In the genomic region with DNA sequence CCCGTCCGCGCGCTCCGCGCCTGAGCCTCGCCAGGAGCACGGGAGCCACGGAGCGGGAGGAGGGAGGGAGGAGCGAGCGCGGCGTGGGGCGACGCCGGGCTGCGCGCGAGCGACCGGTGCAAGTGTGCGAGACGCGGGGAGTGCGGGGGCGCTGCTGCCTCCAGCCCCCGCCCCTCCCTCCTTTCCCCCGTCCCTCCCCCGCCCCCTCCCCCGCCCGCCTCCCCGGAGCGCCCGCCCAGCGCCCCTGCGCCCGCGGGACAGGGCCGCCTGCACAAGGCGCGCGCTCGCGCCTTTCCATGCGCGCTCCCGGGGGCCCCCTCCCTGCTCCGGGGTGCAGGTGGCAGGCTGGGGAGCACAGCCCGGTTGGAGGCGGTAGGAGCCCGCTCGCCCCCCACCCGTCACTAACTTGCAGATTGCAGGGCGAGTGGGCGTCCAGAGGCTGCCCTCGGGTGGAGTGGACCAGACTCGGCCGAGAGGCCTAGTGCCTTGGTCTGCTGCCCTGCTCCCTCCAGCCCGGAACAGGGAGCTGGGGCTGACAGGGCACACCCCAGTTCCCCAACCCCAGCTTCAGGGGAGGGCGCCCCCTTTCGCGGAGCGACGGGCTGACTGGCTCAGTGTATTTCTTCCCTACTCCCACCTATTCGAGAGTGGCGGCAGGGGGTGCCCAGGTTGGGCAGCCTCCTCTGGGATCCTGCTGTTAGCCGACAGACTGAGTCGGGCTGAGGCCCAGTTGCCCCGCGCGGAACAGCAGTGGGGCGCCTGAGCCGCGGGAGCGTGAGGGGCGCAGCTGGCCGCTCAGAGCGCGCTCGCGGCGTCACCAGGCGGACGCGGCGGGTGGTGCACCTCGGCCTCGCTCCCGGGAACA, we compare ENCODE assay signal across 8 cellular contexts. TPM values are rescaled to one million over a fixed set of nuclear protein-coding genes. Genes with fewer than 3 reads are reported as not detected.
DNase-seq lines count a peak whose midpoint lies in the region; ATAC-seq and TF ChIP-seq lines count a peak whose summit lies in the region.
"Had no signal": no experiment of that assay in that cellular context is flagged by ENCODE, and none has a peak within 500 bp of the region (broad histone marks: within the 10 kb centered on the region; RNA-seq: fewer than 3 reads in every experiment).

A gene (minus strand): TSS at position 126 of the 865 bp plus-strand sequence. CDS start 255 bp downstream, outside the sequence.

- no peaks in the 10 kb centered on the region; the same call in 2 of the 3 replicates for H3K36me3 Mint-ChIP-seq in GM23338 (ENCODE audit: low read depth)

- H4K20me1 ChIP-seq in GM23338 (replicated peaks; ENCODE audit: insufficient read depth): no peaks in the 10 kb centered on the region

- H3K4me1 ChIP-seq in GM23338 (ENCODE audit: insufficient read depth): no peaks in the 10 kb centered on the region; the same call in 1 of the 2 replicates

- H2AFZ ChIP-seq in GM23338: peak within 1 kb of the TSS; percentile 93

- ATAC-seq in GM23338: peak; percentile 60
- peak; percentile 65 for ATAC-seq in stimulated activated naive CD8-positive, alpha-beta T cell treated with anti-CD3 and anti-CD28 coated beads, Interleukin-15, Interleukin-2, amounts not matched to agents 100 U/mL and 50 U/mL, for 24 hours
- ATAC-seq in HG03045 (IDR thresholded peaks at IDR 0.05; ENCODE audit: unreplicated experiment): no peak

- no peaks in the 10 kb centered on the region; the same call in 2 of the 3 replicates for H3K4me1 Mint-ChIP-seq in GM23338

- H3K27ac Mint-ChIP-seq in GM23338: no peak within 1 kb of the TSS

- H3K9me2 ChIP-seq in GM23338 (ENCODE audit: insufficient read depth): no peaks in the 10 kb centered on the region

- H3F3A ChIP-seq in GM23338 (replicated peaks; ENCODE audit: low read depth): no peaks in the 10 kb centered on the region

- no peaks in the 10 kb centered on the region for H3K9me3 ChIP-seq in WERI-Rb-1 (ENCODE audit: severe bottlenecking)

- H3K9me3 Mint-ChIP-seq in GM23338: no peaks in the 10 kb centered on the region

- H3K27ac ChIP-seq in GM23338 (ENCODE audit: low read depth): no peak within 1 kb of the TSS
- H3K27ac ChIP-seq in WERI-Rb-1: no peak within 1 kb of the TSS

- peak within 1 kb of the TSS; percentile 73 for H3K4me3 ChIP-seq in GM23338
- H3K4me3 ChIP-seq in WERI-Rb-1 (ENCODE audit: low read depth, low read length): peak within 1 kb of the TSS; percentile 25
- H3K4me3 ChIP-seq in choroid plexus epithelial cell (ENCODE audit: low read depth, low read length): no peak within 1 kb of the TSS

- peaks cover 63% of the 10 kb centered on the region for H3K27me3 Mint-ChIP-seq in GM23338 (ENCODE audit: insufficient read depth, low read depth, poor library complexity)

- H3K27me3 ChIP-seq in GM23338 (ENCODE audit: insufficient read depth) (peaks cover 85% of the 10 kb centered on the region), WERI-Rb-1 (ENCODE audit: insufficient read depth, low read depth, severe bottlenecking) (peaks cover 99% of the 10 kb centered on the region)

- peak within 1 kb of the TSS; percentile 89 for H3K4me2 ChIP-seq in GM23338

- H3K79me2 ChIP-seq in GM23338 (replicated peaks; ENCODE audit: insufficient read depth): no peaks in the 10 kb centered on the region

- no peaks in the 10 kb centered on the region for H3K36me3 ChIP-seq in GM23338 (ENCODE audit: insufficient read depth)
- H3K36me3 ChIP-seq in WERI-Rb-1: no peaks in the 10 kb centered on the region

- peak; percentile 69 for DNase-seq in GM23338 (ENCODE audit: low spot score)
- peak; percentile 50 for DNase-seq in WERI-Rb-1
- DNase-seq in choroid plexus epithelial cell (ENCODE audit: low read depth): no peak
- peak; percentile 37 for DNase-seq in medulla oblongata (ENCODE audit: extremely low spot score)
- DNase-seq in stimulated activated naive CD8-positive, alpha-beta T cell treated with anti-CD3 and anti-CD28 coated beads, Interleukin-15, Interleukin-2, amounts not matched to agents 100 U/mL and 50 U/mL, for 24 hours: peak; percentile 74
- no peak for DNase-seq in inferior parietal cortex (ENCODE audit: extremely low spot score)

- TF ChIP-seq CTCF in GM23338 (conservative IDR thresholded peaks at IDR 0.05; ENCODE audit: low read depth in 2 of 2) (peak; percentile 63 to 77), WERI-Rb-1 (IDR thresholded peaks at IDR 0.05; ENCODE audit: low read depth, low read length) (peak; percentile 86), choroid plexus epithelial cell (conservative IDR thresholded peaks at IDR 0.05; ENCODE audit: low read depth, low read length) (peak; percentile 21)

- H3K4me3 Mint-ChIP-seq in GM23338: peak within 1 kb of the TSS; percentile 71

TF ChIP-seq in GM23338, 12 proteins besides CTCF, POLR2A, EP300 and RAD21 (continues in another document):
- TF ChIP-seq JUNB (IDR thresholded peaks at IDR 0.05; ENCODE audit: unreplicated experiment) (no peak), NANOG (IDR thresholded peaks at IDR 0.05; ENCODE audit: borderline replicate concordance) (no peak), STAT1 (IDR thresholded peaks at IDR 0.05; ENCODE audit: unreplicated experiment) (no peak), CREB1 (CRISPR knock-in tag; IDR thresholded peaks at IDR 0.05; ENCODE audit: low read depth) (no peak)
- TF ChIP-seq, protein P1, sequence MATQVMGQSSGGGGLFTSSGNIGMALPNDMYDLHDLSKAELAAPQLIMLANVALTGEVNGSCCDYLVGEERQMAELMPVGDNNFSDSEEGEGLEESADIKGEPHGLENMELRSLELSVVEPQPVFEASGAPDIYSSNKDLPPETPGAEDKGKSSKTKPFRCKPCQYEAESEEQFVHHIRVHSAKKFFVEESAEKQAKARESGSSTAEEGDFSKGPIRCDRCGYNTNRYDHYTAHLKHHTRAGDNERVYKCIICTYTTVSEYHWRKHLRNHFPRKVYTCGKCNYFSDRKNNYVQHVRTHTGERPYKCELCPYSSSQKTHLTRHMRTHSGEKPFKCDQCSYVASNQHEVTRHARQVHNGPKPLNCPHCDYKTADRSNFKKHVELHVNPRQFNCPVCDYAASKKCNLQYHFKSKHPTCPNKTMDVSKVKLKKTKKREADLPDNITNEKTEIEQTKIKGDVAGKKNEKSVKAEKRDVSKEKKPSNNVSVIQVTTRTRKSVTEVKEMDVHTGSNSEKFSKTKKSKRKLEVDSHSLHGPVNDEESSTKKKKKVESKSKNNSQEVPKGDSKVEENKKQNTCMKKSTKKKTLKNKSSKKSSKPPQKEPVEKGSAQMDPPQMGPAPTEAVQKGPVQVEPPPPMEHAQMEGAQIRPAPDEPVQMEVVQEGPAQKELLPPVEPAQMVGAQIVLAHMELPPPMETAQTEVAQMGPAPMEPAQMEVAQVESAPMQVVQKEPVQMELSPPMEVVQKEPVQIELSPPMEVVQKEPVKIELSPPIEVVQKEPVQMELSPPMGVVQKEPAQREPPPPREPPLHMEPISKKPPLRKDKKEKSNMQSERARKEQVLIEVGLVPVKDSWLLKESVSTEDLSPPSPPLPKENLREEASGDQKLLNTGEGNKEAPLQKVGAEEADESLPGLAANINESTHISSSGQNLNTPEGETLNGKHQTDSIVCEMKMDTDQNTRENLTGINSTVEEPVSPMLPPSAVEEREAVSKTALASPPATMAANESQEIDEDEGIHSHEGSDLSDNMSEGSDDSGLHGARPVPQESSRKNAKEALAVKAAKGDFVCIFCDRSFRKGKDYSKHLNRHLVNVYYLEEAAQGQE (IDR thresholded peaks at IDR 0.05; ENCODE audit: unreplicated experiment): no peak
- TF ChIP-seq, protein P2, sequence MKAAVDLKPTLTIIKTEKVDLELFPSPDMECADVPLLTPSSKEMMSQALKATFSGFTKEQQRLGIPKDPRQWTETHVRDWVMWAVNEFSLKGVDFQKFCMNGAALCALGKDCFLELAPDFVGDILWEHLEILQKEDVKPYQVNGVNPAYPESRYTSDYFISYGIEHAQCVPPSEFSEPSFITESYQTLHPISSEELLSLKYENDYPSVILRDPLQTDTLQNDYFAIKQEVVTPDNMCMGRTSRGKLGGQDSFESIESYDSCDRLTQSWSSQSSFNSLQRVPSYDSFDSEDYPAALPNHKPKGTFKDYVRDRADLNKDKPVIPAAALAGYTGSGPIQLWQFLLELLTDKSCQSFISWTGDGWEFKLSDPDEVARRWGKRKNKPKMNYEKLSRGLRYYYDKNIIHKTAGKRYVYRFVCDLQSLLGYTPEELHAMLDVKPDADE (IDR thresholded peaks at IDR 0.05): no peak

RNA-seq across cellular contexts. Expression of the gene that starts here (rescaled TPM):
- total RNA-seq in GM23338 (2014; rRNA removed; shearing (Covaris generic)): 0.04 TPM in 1 of 2 replicates, not detected in the other
- not detected in 2 replicates for polyA plus RNA-seq in GM23338 (2016; fragmentation: Nextera tagmentation; extraction: Ambion mirVana)
- total RNA-seq: T-helper 2 cell treated with Interferon-gamma antibody and Interleukin-4, amounts not matched to agents 100 ng/mL and 5 ng/mL, for 36 hours had no signal

Comparison
In these comparisons a context has a peak if more than half of its experiments do, and no peak if none do; other contexts are left out.
1. Peak in DNase-seq, ATAC-seq, H3K4me3 ChIP-seq and H3K4me2 ChIP-seq in GM23338; RNA of the gene not detected or under 1 TPM.
2. DNase-seq: peak in WERI-Rb-1 (single experiment), medulla oblongata (single experiment) and stimulated activated naive CD8-positive, alpha-beta T cell treated with anti-CD3 and anti-CD28 coated beads, Interleukin-15, Interleukin-2, amounts not matched to agents 100 U/mL and 50 U/mL, for 24 hours (single experiment); none in choroid plexus epithelial cell (single experiment) and inferior parietal cortex (single experiment).
3. CTCF ChIP-seq: peak in every context shown above with its lines; median percentile 86 in WERI-Rb-1; 70 in GM23338; 21 in choroid plexus epithelial cell.